Comparison of ENCODE assay signal across 23 cellular contexts in the genomic region with DNA sequence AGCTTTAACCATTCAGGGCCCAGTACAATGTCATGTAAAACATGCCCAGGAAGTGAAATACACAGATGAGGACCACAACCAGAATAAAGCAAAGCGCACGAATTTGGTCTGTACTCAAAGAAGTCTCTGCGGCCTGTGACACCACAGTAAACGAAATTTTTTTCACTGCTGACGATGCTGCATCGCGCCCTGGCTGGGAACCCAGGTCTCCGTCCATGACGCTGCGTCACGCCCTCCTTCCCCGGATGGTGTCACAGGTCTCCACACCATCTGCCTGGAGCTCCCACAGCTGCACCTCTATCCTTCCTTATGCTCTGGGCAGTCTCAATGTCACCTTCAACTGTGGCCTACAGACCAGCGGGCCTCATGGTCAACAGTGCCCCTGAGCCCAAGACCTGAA. TPM values are rescaled to one million over a fixed set of nuclear protein-coding genes. Genes with fewer than 3 reads are reported as not detected.
DNase-seq lines count a peak whose midpoint lies in the region; ATAC-seq, FAIRE-seq and TF ChIP-seq lines count a peak whose summit lies in the region.
"Had no signal": no experiment of that assay in that cellular context is flagged by ENCODE, and none has a peak within 500 bp of the region (broad histone marks: within the 10 kb centered on the region; RNA-seq: fewer than 3 reads in every experiment).

No MANE protein-coding gene starts in this region.

- H3K4me3 ChIP-seq in GM23338 (no peak overlapping the region), osteoblast (ENCODE audit: insufficient read depth, low read length) (no peak overlapping the region)
- H3K4me3 ChIP-seq: BLaER1 treated with 17β-estradiol and CSF1 and Interleukin-3, amounts not matched to agents 10 nM and 100 nM; GM23248 had no signal

- no peaks in the 10 kb centered on the region for H3F3A ChIP-seq in GM23338 (replicated peaks; ENCODE audit: low read depth)

- peaks cover 27% of the 10 kb centered on the region for H3K79me2 ChIP-seq in GM23338 (replicated peaks; ENCODE audit: insufficient read depth)
- peaks cover 87% of the 10 kb centered on the region for H3K79me2 ChIP-seq in osteoblast (ENCODE audit: insufficient read depth, low read length)

- H3K4me1 Mint-ChIP-seq in activated naive CD4-positive, alpha-beta T cell treated with anti-CD3 and anti-CD28 coated beads for 36 hours (ENCODE audit: low read depth) = peaks cover 6% of the 10 kb centered on the region
- H3K4me1 Mint-ChIP-seq in GM23338 = no peaks in the 10 kb centered on the region
- H3K4me1 Mint-ChIP-seq in endothelial cell (ENCODE audit: unreplicated experiment) = no peaks in the 10 kb centered on the region

- TF ChIP-seq POLR2A in GM12892 (IDR thresholded peaks at IDR 0.05; ENCODE audit: low read depth, low read length) = no peak

- H3K9me3 Mint-ChIP-seq in activated naive CD4-positive, alpha-beta T cell treated with anti-CD3 and anti-CD28 coated beads for 36 hours = no peaks in the 10 kb centered on the region
- H3K9me3 Mint-ChIP-seq in GM23338 (no peaks in the 10 kb centered on the region), endothelial cell (ENCODE audit: unreplicated experiment) (no peaks in the 10 kb centered on the region)
- H3K9me3 Mint-ChIP-seq: CD8-positive, alpha-beta T cell; HFFc6 had no signal

- H3K9me3 ChIP-seq in osteoblast (ENCODE audit: low read depth, low read length) = no peaks in the 10 kb centered on the region
- H3K9me3 ChIP-seq: BLaER1 treated with 17β-estradiol and CSF1 and Interleukin-3, amounts not matched to agents 10 nM and 100 nM had no signal

- H3K36me3 ChIP-seq in GM23338 (ENCODE audit: insufficient read depth) (peaks cover 47% of the 10 kb centered on the region), osteoblast (ENCODE audit: insufficient read depth, low read length) (peaks cover 91% of the 10 kb centered on the region)

- H3K27me3 ChIP-seq in GM23338 (ENCODE audit: insufficient read depth) (no peaks in the 10 kb centered on the region), osteoblast (ENCODE audit: insufficient read depth, low read length) (no peaks in the 10 kb centered on the region)
- H3K27me3 ChIP-seq: BLaER1 treated with 17β-estradiol and CSF1 and Interleukin-3, amounts not matched to agents 10 nM and 100 nM had no signal

- H4K20me1 ChIP-seq in GM23338 (replicated peaks; ENCODE audit: insufficient read depth) (peaks cover 23% of the 10 kb centered on the region), osteoblast (ENCODE audit: insufficient read depth, low read length) (peaks cover 61% of the 10 kb centered on the region)

- CTCF ChIA-PET in activated naive CD4-positive, alpha-beta T cell treated with anti-CD3 and anti-CD28 coated beads for 36 hours (lab: Charles Lee) = no interaction called here

- no peak for ATAC-seq in GM23338
- ATAC-seq: CD8-positive, alpha-beta T cell; HCT116; HepG2 had no signal

- DNase-seq in activated naive CD4-positive, alpha-beta T cell treated with anti-CD3 and anti-CD28 coated beads for 36 hours = no peak
- DNase-seq in activated naive CD4-positive, alpha-beta T cell (lab: John Stamatoyannopoulos, UW) = no peak
- DNase-seq in GM23338 (ENCODE audit: low spot score) (no peak), endothelial cell (ENCODE audit: low spot score) (no peak), osteoblast (ENCODE audit: insufficient read length, low spot score, missing footprints) (peak; percentile 55), GM12892 (ENCODE audit: insufficient read length) (no peak)
- DNase-seq in activated effector memory CD4-positive, alpha-beta T cell treated with Interleukin-2 at 50 U/mL for 16 hours = no peak
- DNase-seq: CD8-positive, alpha-beta T cell; DMS 273 treated with DMSO at 0.1 percent for 48 hours; DMS53; DND-41; EL; GM23248; HFFc6 had no signal

- FAIRE-seq in GM12892 (lab: Jason Lieb, UNC) = no peak
- FAIRE-seq: GM12891, GM18507, H54, HepG2, HTR-8/SVneo had no signal

- H2AFZ ChIP-seq in GM23338 (no peak overlapping the region), osteoblast (ENCODE audit: low read length) (no peak overlapping the region)
- H2AFZ ChIP-seq: GM23248 had no signal

- H3K27ac ChIP-seq in GM23338 (ENCODE audit: low read depth) = no peak overlapping the region
- H3K27ac ChIP-seq in osteoblast (ENCODE audit: low read depth, low read length) = no peak overlapping the region
- H3K27ac ChIP-seq: BLaER1 treated with 17β-estradiol and CSF1 and Interleukin-3, amounts not matched to agents 10 nM and 100 nM; GM23248 had no signal

- H3K4me3 Mint-ChIP-seq in activated naive CD4-positive, alpha-beta T cell treated with anti-CD3 and anti-CD28 coated beads for 36 hours = no peak overlapping the region
- H3K4me3 Mint-ChIP-seq in GM23338 (no peak overlapping the region), endothelial cell (ENCODE audit: unreplicated experiment) (peak overlapping the region; percentile 62)
- H3K4me3 Mint-ChIP-seq: B cell; CD8-positive, alpha-beta T cell; HFFc6; IgD-negative memory B cell had no signal

- H3K27ac Mint-ChIP-seq in activated naive CD4-positive, alpha-beta T cell treated with anti-CD3 and anti-CD28 coated beads for 36 hours = peak overlapping the region; percentile 21
- H3K27ac Mint-ChIP-seq in GM23338 (peak overlapping the region; percentile 37; the same call in 1 of the 2 replicates), endothelial cell (ENCODE audit: unreplicated experiment) (no peak overlapping the region)
- H3K27ac Mint-ChIP-seq: B cell; CD8-positive, alpha-beta T cell; HFFc6; IgD-negative memory B cell had no signal

- no peaks in the 10 kb centered on the region for H3K9me2 ChIP-seq in GM23338 (ENCODE audit: insufficient read depth)

- no peak for TF ChIP-seq CTCF in GM23338 (conservative IDR thresholded peaks at IDR 0.05; ENCODE audit: low read depth in 2 of 2)
- TF ChIP-seq CTCF in endothelial cell (IDR thresholded peaks at IDR 0.05; ENCODE audit: unreplicated experiment) = no peak
- TF ChIP-seq CTCF in osteoblast (IDR thresholded peaks at IDR 0.05; ENCODE audit: extremely low read depth, low read depth, low read length) = no peak

- H3K36me3 Mint-ChIP-seq in activated naive CD4-positive, alpha-beta T cell treated with anti-CD3 and anti-CD28 coated beads for 36 hours (ENCODE audit: low read depth) = peaks cover 70% of the 10 kb centered on the region
- H3K36me3 Mint-ChIP-seq in GM23338 (ENCODE audit: low read depth) (peaks cover 98% of the 10 kb centered on the region), endothelial cell (ENCODE audit: low read depth, unreplicated experiment) (peaks cover 78% of the 10 kb centered on the region)

- intact Hi-C loops in activated naive CD4-positive, alpha-beta T cell treated with anti-CD3 and anti-CD28 coated beads for 36 hours (cut with micrococcal nuclease) = no loop called here

- H3K4me2 ChIP-seq in GM23338 (no peak overlapping the region), osteoblast (ENCODE audit: insufficient read depth, low read length) (no peak overlapping the region)
- H3K4me2 ChIP-seq: BLaER1 treated with 17β-estradiol and CSF1 and Interleukin-3, amounts not matched to agents 10 nM and 100 nM had no signal

- H3K27me3 Mint-ChIP-seq in activated naive CD4-positive, alpha-beta T cell treated with anti-CD3 and anti-CD28 coated beads for 36 hours (ENCODE audit: low read depth) = no peaks in the 10 kb centered on the region
- H3K27me3 Mint-ChIP-seq in GM23338 (ENCODE audit: insufficient read depth, low read depth, poor library complexity) (peaks cover 11% of the 10 kb centered on the region), endothelial cell (ENCODE audit: unreplicated experiment) (peaks cover 9% of the 10 kb centered on the region)
- H3K27me3 Mint-ChIP-seq: B cell, IgD-negative memory B cell had no signal

- no peaks in the 10 kb centered on the region for H3K4me1 ChIP-seq in GM23338 (ENCODE audit: insufficient read depth)
- H3K4me1 ChIP-seq in osteoblast (ENCODE audit: insufficient read depth, low read length) = no peaks in the 10 kb centered on the region
- H3K4me1 ChIP-seq: BLaER1 treated with 17β-estradiol and CSF1 and Interleukin-3, amounts not matched to agents 10 nM and 100 nM had no signal

TF ChIP-seq in GM23338, 12 proteins besides CTCF, POLR2A, EP300 and RAD21:
- no peak for TF ChIP-seq EZH2phosphoT487 (IDR thresholded peaks at IDR 0.05; ENCODE audit: unreplicated experiment)

RNA-seq across cellular contexts. Expression of a gene that starts 17.8 kb away (rescaled TPM):
- 100 to 1,000 TPM; 102 to 106 TPM for total RNA-seq in activated naive CD4-positive, alpha-beta T cell treated with anti-CD3 and anti-CD28 coated beads for 36 hours
- 63.7 and 68.4 TPM in 2 replicates for total RNA-seq in GM23338 (2014; rRNA removed; shearing (Covaris generic))
- polyA plus RNA-seq in GM23338 (2016; fragmentation: Nextera tagmentation; extraction: Ambion mirVana) = 25.1 and 27.2 TPM in 2 replicates
- total RNA-seq in endothelial cell (ENCODE audit: unreplicated experiment) = 96.2 TPM
- 79.9 and 86.1 TPM in 2 replicates for total RNA-seq in osteoblast
- polyA plus RNA-seq in GM12892 (2012; ENCODE audit: missing spikeins) = 52.1 TPM

RNA-seq across cellular contexts. Expression of a gene that starts 33.2 kb away (rescaled TPM):
- 10 to 100 TPM; 50.1 to 55.7 TPM for total RNA-seq in activated naive CD4-positive, alpha-beta T cell treated with anti-CD3 and anti-CD28 coated beads for 36 hours
- 99.7 and 108 TPM in 2 replicates for total RNA-seq in GM23338 (2014; rRNA removed; shearing (Covaris generic))
- polyA plus RNA-seq in GM23338 (2016; fragmentation: Nextera tagmentation; extraction: Ambion mirVana) = 31.1 and 33.0 TPM in 2 replicates
- total RNA-seq in endothelial cell (ENCODE audit: unreplicated experiment) (43.9 TPM), osteoblast (20.9 and 24.6 TPM in 2 replicates)
- 27.7 TPM for polyA plus RNA-seq in GM12892 (2012; ENCODE audit: missing spikeins)

RNA-seq across cellular contexts. Expression of a gene that starts 56.4 kb away (rescaled TPM):
- 10 to 100 TPM; 11.3 to 12.8 TPM for total RNA-seq in activated naive CD4-positive, alpha-beta T cell treated with anti-CD3 and anti-CD28 coated beads for 36 hours
- total RNA-seq in GM23338 (2014; rRNA removed; shearing (Covaris generic)) = 17.3 and 17.4 TPM in 2 replicates
- 19.7 and 24.5 TPM in 2 replicates for polyA plus RNA-seq in GM23338 (2016; fragmentation: Nextera tagmentation; extraction: Ambion mirVana)
- 18.6 TPM for total RNA-seq in endothelial cell (ENCODE audit: unreplicated experiment)
- 10.1 and 10.6 TPM in 2 replicates for total RNA-seq in osteoblast
- polyA plus RNA-seq in GM12892 (2012; ENCODE audit: missing spikeins) = 50.6 TPM

RNA-seq across cellular contexts. Expression of a gene that starts 56.7 kb away (rescaled TPM):
- 100 to 1,000 TPM; 118 to 121 TPM for total RNA-seq in activated naive CD4-positive, alpha-beta T cell treated with anti-CD3 and anti-CD28 coated beads for 36 hours
- 90.3 and 125 TPM in 2 replicates for total RNA-seq in GM23338 (2014; rRNA removed; shearing (Covaris generic))
- 29.6 and 33.6 TPM in 2 replicates for polyA plus RNA-seq in GM23338 (2016; fragmentation: Nextera tagmentation; extraction: Ambion mirVana)
- total RNA-seq in endothelial cell (ENCODE audit: unreplicated experiment) = 137 TPM
- total RNA-seq in osteoblast = 15.2 and 22.1 TPM in 2 replicates
- polyA plus RNA-seq in GM12892 (2012; ENCODE audit: missing spikeins) = 46.0 TPM
